ENCODE assay signal across 1 cellular context in the genomic region with DNA sequence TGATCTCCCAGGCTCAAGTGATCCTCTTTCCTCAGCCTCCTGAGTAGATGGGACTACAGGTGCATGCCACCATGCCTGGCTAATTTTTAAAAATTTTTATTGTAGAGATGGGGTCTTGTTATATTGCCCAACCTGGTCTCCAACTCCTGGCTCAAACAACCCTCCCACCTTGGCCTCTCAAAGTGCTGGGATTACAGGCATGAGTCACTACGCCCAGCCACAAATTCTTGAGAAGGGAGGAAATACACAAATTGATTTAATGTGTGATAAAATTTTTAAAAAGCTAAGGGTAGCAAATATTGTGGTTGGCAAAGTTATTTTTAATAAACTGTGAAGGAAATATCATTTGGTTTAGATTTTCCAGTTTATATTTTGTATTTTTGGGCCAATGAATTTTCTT.
TF ChIP-seq lines count a peak whose summit lies in the region.

No MANE protein-coding gene starts in this region.

TF ChIP-seq in K562, 482 proteins besides CTCF, POLR2A, EP300 and RAD21:
- peak; percentile 30; the same call in 1 of the 2 replicates for TF ChIP-seq FOSL1 (tag; conservative IDR thresholded peaks at IDR 0.05)
- no peak for TF ChIP-seq ZNF444 (CRISPR knock-in tag; IDR thresholded peaks at IDR 0.05)
TF ChIP-seq in K562: peak in this region for 1.
